In the genomic region with DNA sequence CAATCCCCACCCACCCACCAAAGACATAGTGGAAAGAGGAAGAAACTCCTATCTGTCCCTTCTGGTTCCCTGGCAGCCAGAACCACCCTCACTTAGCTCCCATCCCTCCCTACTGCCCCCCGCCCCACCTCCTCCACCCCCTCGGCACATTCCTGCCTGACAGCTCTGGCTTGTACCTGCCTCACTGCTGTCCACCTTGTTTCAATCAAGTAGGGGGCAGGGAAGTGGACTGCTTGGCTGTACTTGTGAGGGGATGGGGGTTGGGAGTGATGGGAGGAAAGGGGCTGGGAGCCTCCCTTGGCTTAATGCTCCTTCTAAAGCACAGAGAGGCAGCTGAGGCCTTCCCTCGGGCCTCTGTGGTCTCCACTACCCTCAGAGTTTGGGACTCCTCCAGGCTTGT, we compare ENCODE assay signal across 1 cellular context.
TF ChIP-seq lines count a peak whose summit lies in the region.

No MANE protein-coding gene starts in this region.

TF ChIP-seq in GM23338, 12 proteins besides CTCF, POLR2A, EP300 and RAD21 (continued from another document):
- TF ChIP-seq, protein P1, sequence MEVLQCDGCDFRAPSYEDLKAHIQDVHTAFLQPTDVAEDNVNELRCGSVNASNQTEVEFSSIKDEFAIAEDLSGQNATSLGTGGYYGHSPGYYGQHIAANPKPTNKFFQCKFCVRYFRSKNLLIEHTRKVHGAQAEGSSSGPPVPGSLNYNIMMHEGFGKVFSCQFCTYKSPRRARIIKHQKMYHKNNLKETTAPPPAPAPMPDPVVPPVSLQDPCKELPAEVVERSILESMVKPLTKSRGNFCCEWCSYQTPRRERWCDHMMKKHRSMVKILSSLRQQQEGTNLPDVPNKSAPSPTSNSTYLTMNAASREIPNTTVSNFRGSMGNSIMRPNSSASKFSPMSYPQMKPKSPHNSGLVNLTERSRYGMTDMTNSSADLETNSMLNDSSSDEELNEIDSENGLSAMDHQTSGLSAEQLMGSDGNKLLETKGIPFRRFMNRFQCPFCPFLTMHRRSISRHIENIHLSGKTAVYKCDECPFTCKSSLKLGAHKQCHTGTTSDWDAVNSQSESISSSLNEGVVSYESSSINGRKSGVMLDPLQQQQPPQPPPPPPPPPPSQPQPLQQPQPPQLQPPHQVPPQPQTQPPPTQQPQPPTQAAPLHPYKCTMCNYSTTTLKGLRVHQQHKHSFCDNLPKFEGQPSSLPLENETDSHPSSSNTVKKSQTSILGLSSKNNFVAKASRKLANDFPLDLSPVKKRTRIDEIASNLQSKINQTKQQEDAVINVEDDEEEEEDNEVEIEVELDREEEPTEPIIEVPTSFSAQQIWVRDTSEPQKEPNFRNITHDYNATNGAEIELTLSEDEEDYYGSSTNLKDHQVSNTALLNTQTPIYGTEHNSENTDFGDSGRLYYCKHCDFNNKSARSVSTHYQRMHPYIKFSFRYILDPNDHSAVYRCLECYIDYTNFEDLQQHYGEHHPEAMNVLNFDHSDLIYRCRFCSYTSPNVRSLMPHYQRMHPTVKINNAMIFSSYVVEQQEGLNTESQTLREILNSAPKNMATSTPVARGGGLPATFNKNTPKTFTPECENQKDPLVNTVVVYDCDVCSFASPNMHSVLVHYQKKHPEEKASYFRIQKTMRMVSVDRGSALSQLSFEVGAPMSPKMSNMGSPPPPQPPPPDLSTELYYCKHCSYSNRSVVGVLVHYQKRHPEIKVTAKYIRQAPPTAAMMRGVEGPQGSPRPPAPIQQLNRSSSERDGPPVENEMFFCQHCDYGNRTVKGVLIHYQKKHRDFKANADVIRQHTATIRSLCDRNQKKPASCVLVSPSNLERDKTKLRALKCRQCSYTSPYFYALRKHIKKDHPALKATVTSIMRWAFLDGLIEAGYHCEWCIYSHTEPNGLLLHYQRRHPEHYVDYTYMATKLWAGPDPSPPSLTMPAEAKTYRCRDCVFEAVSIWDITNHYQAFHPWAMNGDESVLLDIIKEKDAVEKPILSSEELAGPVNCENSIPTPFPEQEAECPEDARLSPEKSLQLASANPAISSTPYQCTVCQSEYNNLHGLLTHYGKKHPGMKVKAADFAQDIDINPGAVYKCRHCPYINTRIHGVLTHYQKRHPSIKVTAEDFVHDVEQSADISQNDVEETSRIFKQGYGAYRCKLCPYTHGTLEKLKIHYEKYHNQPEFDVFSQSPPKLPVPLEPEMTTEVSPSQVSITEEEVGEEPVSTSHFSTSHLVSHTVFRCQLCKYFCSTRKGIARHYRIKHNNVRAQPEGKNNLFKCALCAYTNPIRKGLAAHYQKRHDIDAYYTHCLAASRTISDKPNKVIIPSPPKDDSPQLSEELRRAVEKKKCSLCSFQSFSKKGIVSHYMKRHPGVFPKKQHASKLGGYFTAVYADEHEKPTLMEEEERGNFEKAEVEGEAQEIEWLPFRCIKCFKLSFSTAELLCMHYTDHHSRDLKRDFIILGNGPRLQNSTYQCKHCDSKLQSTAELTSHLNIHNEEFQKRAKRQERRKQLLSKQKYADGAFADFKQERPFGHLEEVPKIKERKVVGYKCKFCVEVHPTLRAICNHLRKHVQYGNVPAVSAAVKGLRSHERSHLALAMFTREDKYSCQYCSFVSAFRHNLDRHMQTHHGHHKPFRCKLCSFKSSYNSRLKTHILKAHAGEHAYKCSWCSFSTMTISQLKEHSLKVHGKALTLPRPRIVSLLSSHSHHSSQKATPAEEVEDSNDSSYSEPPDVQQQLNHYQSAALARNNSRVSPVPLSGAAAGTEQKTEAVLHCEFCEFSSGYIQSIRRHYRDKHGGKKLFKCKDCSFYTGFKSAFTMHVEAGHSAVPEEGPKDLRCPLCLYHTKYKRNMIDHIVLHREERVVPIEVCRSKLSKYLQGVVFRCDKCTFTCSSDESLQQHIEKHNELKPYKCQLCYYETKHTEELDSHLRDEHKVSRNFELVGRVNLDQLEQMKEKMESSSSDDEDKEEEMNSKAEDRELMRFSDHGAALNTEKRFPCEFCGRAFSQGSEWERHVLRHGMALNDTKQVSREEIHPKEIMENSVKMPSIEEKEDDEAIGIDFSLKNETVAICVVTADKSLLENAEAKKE (CRISPR knock-in tag; IDR thresholded peaks at IDR 0.05): no peak
- TF ChIP-seq, protein P2, sequence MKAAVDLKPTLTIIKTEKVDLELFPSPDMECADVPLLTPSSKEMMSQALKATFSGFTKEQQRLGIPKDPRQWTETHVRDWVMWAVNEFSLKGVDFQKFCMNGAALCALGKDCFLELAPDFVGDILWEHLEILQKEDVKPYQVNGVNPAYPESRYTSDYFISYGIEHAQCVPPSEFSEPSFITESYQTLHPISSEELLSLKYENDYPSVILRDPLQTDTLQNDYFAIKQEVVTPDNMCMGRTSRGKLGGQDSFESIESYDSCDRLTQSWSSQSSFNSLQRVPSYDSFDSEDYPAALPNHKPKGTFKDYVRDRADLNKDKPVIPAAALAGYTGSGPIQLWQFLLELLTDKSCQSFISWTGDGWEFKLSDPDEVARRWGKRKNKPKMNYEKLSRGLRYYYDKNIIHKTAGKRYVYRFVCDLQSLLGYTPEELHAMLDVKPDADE (IDR thresholded peaks at IDR 0.05): no peak
- TF ChIP-seq EZH2phosphoT487 (IDR thresholded peaks at IDR 0.05; ENCODE audit: unreplicated experiment) (no peak), EZH2 (IDR thresholded peaks at IDR 0.05; ENCODE audit: low read depth, unreplicated experiment) (no peak), ZNF331 (CRISPR knock-in tag; IDR thresholded peaks at IDR 0.05; ENCODE audit: low read depth) (no peak), JUNB (IDR thresholded peaks at IDR 0.05; ENCODE audit: unreplicated experiment) (no peak), STAT1 (IDR thresholded peaks at IDR 0.05; ENCODE audit: unreplicated experiment) (no peak), POLR2AphosphoS5 (IDR thresholded peaks at IDR 0.05; ENCODE audit: low read depth) (no peak), NANOG (IDR thresholded peaks at IDR 0.05; ENCODE audit: borderline replicate concordance) (no peak)
- TF ChIP-seq, protein P3, sequence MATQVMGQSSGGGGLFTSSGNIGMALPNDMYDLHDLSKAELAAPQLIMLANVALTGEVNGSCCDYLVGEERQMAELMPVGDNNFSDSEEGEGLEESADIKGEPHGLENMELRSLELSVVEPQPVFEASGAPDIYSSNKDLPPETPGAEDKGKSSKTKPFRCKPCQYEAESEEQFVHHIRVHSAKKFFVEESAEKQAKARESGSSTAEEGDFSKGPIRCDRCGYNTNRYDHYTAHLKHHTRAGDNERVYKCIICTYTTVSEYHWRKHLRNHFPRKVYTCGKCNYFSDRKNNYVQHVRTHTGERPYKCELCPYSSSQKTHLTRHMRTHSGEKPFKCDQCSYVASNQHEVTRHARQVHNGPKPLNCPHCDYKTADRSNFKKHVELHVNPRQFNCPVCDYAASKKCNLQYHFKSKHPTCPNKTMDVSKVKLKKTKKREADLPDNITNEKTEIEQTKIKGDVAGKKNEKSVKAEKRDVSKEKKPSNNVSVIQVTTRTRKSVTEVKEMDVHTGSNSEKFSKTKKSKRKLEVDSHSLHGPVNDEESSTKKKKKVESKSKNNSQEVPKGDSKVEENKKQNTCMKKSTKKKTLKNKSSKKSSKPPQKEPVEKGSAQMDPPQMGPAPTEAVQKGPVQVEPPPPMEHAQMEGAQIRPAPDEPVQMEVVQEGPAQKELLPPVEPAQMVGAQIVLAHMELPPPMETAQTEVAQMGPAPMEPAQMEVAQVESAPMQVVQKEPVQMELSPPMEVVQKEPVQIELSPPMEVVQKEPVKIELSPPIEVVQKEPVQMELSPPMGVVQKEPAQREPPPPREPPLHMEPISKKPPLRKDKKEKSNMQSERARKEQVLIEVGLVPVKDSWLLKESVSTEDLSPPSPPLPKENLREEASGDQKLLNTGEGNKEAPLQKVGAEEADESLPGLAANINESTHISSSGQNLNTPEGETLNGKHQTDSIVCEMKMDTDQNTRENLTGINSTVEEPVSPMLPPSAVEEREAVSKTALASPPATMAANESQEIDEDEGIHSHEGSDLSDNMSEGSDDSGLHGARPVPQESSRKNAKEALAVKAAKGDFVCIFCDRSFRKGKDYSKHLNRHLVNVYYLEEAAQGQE (IDR thresholded peaks at IDR 0.05; ENCODE audit: unreplicated experiment): no peak
TF ChIP-seq in GM23338: peak in this region for 0.
